Comparison of ENCODE assay signal across 11 cellular contexts in the genomic region with DNA sequence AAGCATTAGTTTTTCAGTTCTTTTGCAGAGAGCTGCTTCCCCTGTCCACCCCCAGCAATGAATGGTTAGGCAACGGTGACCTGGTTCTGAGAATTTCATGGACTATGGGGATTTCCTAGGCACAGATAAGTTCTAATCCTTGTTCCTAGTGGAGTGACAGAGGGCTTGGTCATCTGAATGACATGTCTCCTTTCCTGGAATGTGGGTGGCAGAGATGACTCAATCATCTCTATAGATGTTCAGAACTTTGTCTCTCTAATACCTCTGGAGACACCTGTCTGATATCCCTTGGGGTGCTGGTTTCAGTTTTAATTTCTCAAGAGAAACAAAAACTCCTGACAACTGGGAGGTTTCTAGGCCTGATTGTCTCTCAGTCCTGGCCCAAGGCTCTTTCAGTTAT. TPM values are rescaled to one million over a fixed set of nuclear protein-coding genes. Genes with fewer than 3 reads are reported as not detected.
DNase-seq lines count a peak whose midpoint lies in the region; ATAC-seq and TF ChIP-seq lines count a peak whose summit lies in the region.
"Had no signal": no experiment of that assay in that cellular context is flagged by ENCODE, and none has a peak within 500 bp of the region (broad histone marks: within the 10 kb centered on the region; RNA-seq: fewer than 3 reads in every experiment).

No MANE protein-coding gene starts in this region.

- peak; percentile 74 for ATAC-seq in GM21786 (IDR thresholded peaks at IDR 0.05; ENCODE audit: unreplicated experiment)
- peak; percentile 40; the same call in 1 of the 2 replicates for ATAC-seq in Panc1
- ATAC-seq in HG03520 (IDR thresholded peaks at IDR 0.05; ENCODE audit: unreplicated experiment) = no peak

- TF ChIP-seq CTCF in Panc1 (IDR thresholded peaks at IDR 0.05) = no peak
- no peak for TF ChIP-seq CTCF in tibial nerve (IDR thresholded peaks at IDR 0.05)

- no peak overlapping the region for H3K27ac ChIP-seq in Panc1 (ENCODE audit: low read length)
- no peak overlapping the region for H3K27ac ChIP-seq in trophoblast cell (ENCODE audit: low read depth, low read length)
- H3K27ac ChIP-seq in tibial nerve = no peak overlapping the region

- H3K27me3 ChIP-seq in Panc1 (ENCODE audit: control insufficient read depth, insufficient read depth, low read length) = peaks cover 3% of the 10 kb centered on the region; the same call in 1 of the 2 replicates
- no peaks in the 10 kb centered on the region for H3K27me3 ChIP-seq in trophoblast cell (ENCODE audit: insufficient read depth, low read length)
- H3K27me3 ChIP-seq in tibial nerve = no peaks in the 10 kb centered on the region

- no peaks in the 10 kb centered on the region for H3K9me3 ChIP-seq in Panc1 (ENCODE audit: control insufficient read depth, insufficient read depth, low read depth, low read length)
- no peaks in the 10 kb centered on the region for H3K9me3 ChIP-seq in trophoblast cell (ENCODE audit: insufficient read depth, low read depth, low read length)
- peaks cover 0 to 15% (median 0%) of the 10 kb centered on the region in 4 donors for H3K9me3 ChIP-seq in tibial nerve

- H3K14ac ChIP-seq in trophoblast cell (ENCODE audit: low read length) = no peak overlapping the region

- H3K4me2 ChIP-seq in trophoblast cell (ENCODE audit: low read length) = no peak overlapping the region

- TF ChIP-seq POLR2A in tibial nerve (IDR thresholded peaks at IDR 0.05) = no peak

- WGBS in trophoblast cell (ENCODE audit: extremely low coverage, insufficient coverage, insufficient read length) = no CpG with 5 or more reads among the region's 1 CpG
- 0 to 44% methylated on average over 1 of the region's 1 CpG for WGBS in tibial nerve, 2 donors

- H2AFZ ChIP-seq in trophoblast cell (ENCODE audit: insufficient read depth, low read length, poor library complexity) = no peak overlapping the region

- intact Hi-C loops in Panc1 (cut with micrococcal nuclease; ENCODE audit: unreplicated experiment) = no loop called here

- no peak overlapping the region for H4K91ac ChIP-seq in trophoblast cell (ENCODE audit: low read depth, low read length)

- no peak overlapping the region for H2BK120ac ChIP-seq in trophoblast cell (ENCODE audit: insufficient read depth, low read length, poor library complexity)

- POLR2A ChIA-PET in Panc1 (lab: Charles Lee) = no interaction called here

- H3K23ac ChIP-seq in trophoblast cell (ENCODE audit: low read length) = no peak overlapping the region

- H2BK5ac ChIP-seq in trophoblast cell (ENCODE audit: low read depth, low read length, poor library complexity) = no peak overlapping the region

- no peak overlapping the region for H2BK12ac ChIP-seq in trophoblast cell (ENCODE audit: low read length)

- no peaks in the 10 kb centered on the region for H3K79me2 ChIP-seq in trophoblast cell (ENCODE audit: control insufficient read depth, insufficient read depth, low read length, poor library complexity)

- BruUV-seq in Panc1 (replicated peaks; lab: Mats Ljungman, UMichigan) = no TSS peak

- no peak for TF ChIP-seq EP300 in tibial nerve (IDR thresholded peaks at IDR 0.05)

- no peak overlapping the region for H4K12ac ChIP-seq in trophoblast cell (ENCODE audit: low read depth, low read length)

- H3K4me1 ChIP-seq in Panc1 (ENCODE audit: control insufficient read depth, insufficient read depth, low read length) (no peaks in the 10 kb centered on the region), trophoblast cell (ENCODE audit: control insufficient read depth in 1 of 2, insufficient read depth in 2 of 2, low read length in 2 of 2) (peaks cover 0 to 2% of the 10 kb centered on the region in 2 experiments), tibial nerve (no peaks in the 10 kb centered on the region)

- no peak overlapping the region for H4K8ac ChIP-seq in trophoblast cell (ENCODE audit: low read depth, low read length)

- H2AK5ac ChIP-seq in trophoblast cell (ENCODE audit: low read length) = no peak overlapping the region

- no peaks in the 10 kb centered on the region for H3K79me1 ChIP-seq in trophoblast cell (ENCODE audit: low read length)

- H3K36me3 ChIP-seq in Panc1 (ENCODE audit: control insufficient read depth, insufficient read depth, low read length) (no peaks in the 10 kb centered on the region), trophoblast cell (ENCODE audit: control insufficient read depth in 1 of 2, insufficient read depth in 2 of 2, low read length in 2 of 2) (no peaks in the 10 kb centered on the region), tibial nerve (no peaks in the 10 kb centered on the region)

- CTCF ChIA-PET in Panc1 (lab: Charles Lee) = no interaction called here

- no peak overlapping the region for H3K4me3 ChIP-seq in Panc1 (ENCODE audit: low read depth in 2 of 2, low read length in 2 of 2)
- no peak overlapping the region for H3K4me3 ChIP-seq in trophoblast cell (ENCODE audit: low read depth, low read length)
- no peak overlapping the region for H3K4me3 ChIP-seq in tibial nerve

- no peak overlapping the region for H3K4ac ChIP-seq in trophoblast cell (ENCODE audit: low read depth, low read length)

- H3K9ac ChIP-seq in trophoblast cell (ENCODE audit: low read length) = no peak overlapping the region

- DNase-seq in activated CD4-positive, alpha-beta T cell treated with anti-CD3 and anti-CD28 coated beads for 48 hours = peak; percentile 34
- no peak for DNase-seq in activated CD4-positive, alpha-beta T cell treated with anti-CD3 and anti-CD28 coated beads for 1 hour
- DNase-seq in Panc1 (ENCODE audit: low read depth, low spot score) = no peak
- peak; percentile 58 to 70 for DNase-seq in trophoblast cell
- no peak for DNase-seq in tibial nerve (ENCODE audit: low spot score in 2 of 2)
- DNase-seq in HT-29 (ENCODE audit: low spot score) = no peak
- DNase-seq: foreskin fibroblast, NCI-H2081, T-helper 2 cell had no signal

- H3K18ac ChIP-seq in trophoblast cell (ENCODE audit: low read length) = no peak overlapping the region

- in situ Hi-C loops in Panc1 (cut with HindIII; ENCODE audit: low pct_unique_long_range_greater_than_20kb, low sequenced_read_pairs) = no loop called here

RNA-seq across cellular contexts. Expression of a gene that starts 10.4 kb away (rescaled TPM):
- total RNA-seq in Panc1 (2021; ENCODE audit: unreplicated experiment) = not detected
- polyA plus RNA-seq in Panc1 (2012; ENCODE audit: insufficient read length) = not detected
- not detected in 2 replicates for polyA plus RNA-seq in trophoblast cell (2013)
- total RNA-seq in tibial nerve = not detected
- not detected in 2 replicates for total RNA-seq in HT-29 (2014; rRNA removed; shearing (Covaris generic))

RNA-seq across cellular contexts. Expression of a gene that starts 38.1 kb away (rescaled TPM):
- total RNA-seq in Panc1 (2021; ENCODE audit: unreplicated experiment) (43.2 TPM), tibial nerve (10 to 100 TPM; 13.2 to 31.5 (median 22.0) TPM)
- polyA plus RNA-seq in Panc1 (2012; ENCODE audit: insufficient read length) = 33.9 TPM
- 18.8 and 19.6 TPM in 2 replicates for polyA plus RNA-seq in trophoblast cell (2013)
- 54.2 and 60.6 TPM in 2 replicates for total RNA-seq in HT-29 (2014; rRNA removed; shearing (Covaris generic))

Comparison
In these comparisons a context has a peak if more than half of its experiments do, and no peak if none do; other contexts are left out.
1. DNase-seq: peak in activated CD4-positive, alpha-beta T cell treated with anti-CD3 and anti-CD28 coated beads for 48 hours (single experiment) and trophoblast cell (2 of 2); none in activated CD4-positive, alpha-beta T cell treated with anti-CD3 and anti-CD28 coated beads for 1 hour (single experiment), Panc1 (single experiment), tibial nerve (0 of 2) and HT-29 (single experiment).